Comparison of ENCODE assay signal across 11 cellular contexts in the genomic region with DNA sequence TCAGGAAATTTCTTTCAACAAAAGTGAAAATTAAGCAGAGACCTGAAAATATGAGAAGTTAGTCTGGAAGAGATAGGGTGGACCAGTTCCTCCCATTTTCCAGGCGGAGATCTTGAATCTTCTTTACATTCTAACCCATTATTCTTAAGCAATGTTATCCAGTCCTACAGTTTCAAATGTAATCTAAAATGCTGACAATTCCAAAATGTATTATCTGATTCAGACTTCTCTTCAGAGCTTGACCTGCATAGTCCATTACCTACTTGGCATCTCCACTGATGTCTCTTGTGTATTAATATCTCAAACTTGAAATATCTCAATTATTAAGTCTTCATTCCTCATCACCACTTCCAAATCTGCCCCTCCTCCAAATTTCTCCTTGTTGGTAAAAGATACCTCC.
"Had no signal": no experiment of that assay in that cellular context is flagged by ENCODE, and none has a peak within 500 bp of the region (broad histone marks: within the 10 kb centered on the region; RNA-seq: fewer than 3 reads in every experiment).

No MANE protein-coding gene starts in this region.

- H2AFZ ChIP-seq: GM23248, GM23338 had no signal

- H3K4me2 ChIP-seq: GM23338 had no signal

- H3K9me3 ChIP-seq: HAP-1 had no signal

- FAIRE-seq: H1, H54 had no signal

- H3K27ac ChIP-seq: GM23248 had no signal

- H3K9ac ChIP-seq: GM23248 had no signal

- H3K36me3 ChIP-seq: HAP-1 had no signal

- ATAC-seq: GM23338, HCT116 had no signal

- DNase-seq: GM23248, GOT3, H7, H9, HCEC 1CT, HFFc6 had no signal

- H3K4me1 ChIP-seq: HAP-1 had no signal

- H3K4me3 ChIP-seq: GM23248, GM23338, HAP-1 had no signal
